ENCODE assay signal across 1 cellular context in genomic region chr17:7834891-7835817, GRCh38.
TF ChIP-seq lines count a peak whose summit lies in the region.

No MANE protein-coding gene starts in this region.

TF ChIP-seq in GM23338, 12 proteins besides CTCF, POLR2A, EP300 and RAD21 (continued from another document):
- TF ChIP-seq REST (IDR thresholded peaks at IDR 0.05; ENCODE audit: unreplicated experiment) (no peak), ZNF462 (CRISPR knock-in tag; IDR thresholded peaks at IDR 0.05) (no peak), STAT1 (IDR thresholded peaks at IDR 0.05; ENCODE audit: unreplicated experiment) (no peak), EZH2phosphoT487 (IDR thresholded peaks at IDR 0.05; ENCODE audit: unreplicated experiment) (no peak), CREB1 (CRISPR knock-in tag; IDR thresholded peaks at IDR 0.05; ENCODE audit: low read depth) (peak; percentile 85), ZNF114 (CRISPR knock-in tag; IDR thresholded peaks at IDR 0.05) (no peak), EZH2 (IDR thresholded peaks at IDR 0.05; ENCODE audit: low read depth, unreplicated experiment) (no peak)
